1 cellular context compared by ENCODE assay signal in genomic region chr10:68333452-68333851, GRCh38.
TF ChIP-seq lines count a peak whose summit lies in the region.

No MANE protein-coding gene starts in this region.

TF ChIP-seq in GM23338, 12 proteins besides CTCF, POLR2A, EP300 and RAD21 (continued from another document):
- no peak for TF ChIP-seq ZNF331 (CRISPR knock-in tag; IDR thresholded peaks at IDR 0.05; ENCODE audit: low read depth)
- TF ChIP-seq ZNF114 (CRISPR knock-in tag; IDR thresholded peaks at IDR 0.05): no peak
- no peak for TF ChIP-seq REST (IDR thresholded peaks at IDR 0.05; ENCODE audit: unreplicated experiment)
